In genomic region chr2:101427240-101427639, GRCh38 we compare ENCODE assay signal across 27 cellular contexts. TPM values are rescaled to one million over a fixed set of nuclear protein-coding genes. Genes with fewer than 3 reads are reported as not detected.
DNase-seq lines count a peak whose midpoint lies in the region; ATAC-seq and TF ChIP-seq lines count a peak whose summit lies in the region.
"Had no signal": no experiment of that assay in that cellular context is flagged by ENCODE, and none has a peak within 500 bp of the region (broad histone marks: within the 10 kb centered on the region; RNA-seq: fewer than 3 reads in every experiment).

No MANE protein-coding gene starts in this region.

- no peak for TF ChIP-seq CTCF in left ventricle myocardium inferior (IDR thresholded peaks at IDR 0.05; ENCODE audit: borderline replicate concordance)

- no peak overlapping the region for H3K27ac ChIP-seq in right cardiac atrium (ENCODE audit: low read length)
- H3K27ac ChIP-seq in left ventricle myocardium inferior (replicated peaks), result no peak overlapping the region
- H3K27ac ChIP-seq: BLaER1 had no signal

- 68% methylated on average over 7 of the region's 7 CpGs for WGBS in right cardiac atrium

- intact Hi-C loops in right cardiac atrium (cut with DNase I) (no loop called here), left ventricle myocardium inferior (cut with micrococcal nuclease) (no loop called here)

- no peaks in the 10 kb centered on the region for H3K9me3 ChIP-seq in right cardiac atrium (ENCODE audit: control insufficient read depth, low read length)
- no peaks in the 10 kb centered on the region for H3K9me3 ChIP-seq in left ventricle myocardium inferior (replicated peaks)
- H3K9me3 ChIP-seq: BE2C, BLaER1 had no signal

- H3K36me3 ChIP-seq in left ventricle myocardium inferior (no peaks in the 10 kb centered on the region), H7 (replicated peaks; ENCODE audit: control insufficient read depth, insufficient read depth, low read length) (no peaks in the 10 kb centered on the region)
- H3K36me3 ChIP-seq: BE2C, BLaER1 had no signal

- H3K4me3 ChIP-seq in right cardiac atrium (ENCODE audit: low read length) (no peak overlapping the region), left ventricle myocardium inferior (no peak overlapping the region), H7 (ENCODE audit: insufficient read depth, low read depth, low read length) (no peak overlapping the region)
- H3K4me3 ChIP-seq: BLaER1, GM12878 had no signal

- H3K4me1 ChIP-seq in right cardiac atrium (ENCODE audit: control insufficient read depth, insufficient read depth, low read length), result no peaks in the 10 kb centered on the region
- peaks cover 11% of the 10 kb centered on the region for H3K4me1 ChIP-seq in left ventricle myocardium inferior
- H3K4me1 ChIP-seq: BE2C, BLaER1 had no signal

- DNase-seq in right cardiac atrium (peak in 1 of 3 donors; percentile 67), left ventricle myocardium inferior (no peak), left lobe of liver (ENCODE audit: low spot score) (peak; percentile 27), mesenteric fat pad (ENCODE audit: low spot score) (peak; percentile 39), H7 (no peak)
- DNase-seq in activated CD4-positive, alpha-beta T cell treated with anti-CD3 and anti-CD28 coated beads, Interleukin-2, amount 50 U/mL, for 1 hour, result no peak
- DNase-seq: 8988T; ACHN; BE2C; C1 segment of cervical spinal cord; CD4-positive, alpha-beta memory T cell; CD4-positive, CD25-positive, alpha-beta regulatory T cell; CD8-positive, alpha-beta memory T cell; COR-L47; DMS 273 treated with DMSO at 0.1 percent for 48 hours; DMS153; DMS53; DMS79; DND-41; EL; GDM1 had no signal

- ATAC-seq in right cardiac atrium (peak; percentile 45 to 78), left lobe of liver (no peak)
- ATAC-seq: GM12878 had no signal

- no peaks in the 10 kb centered on the region for H3K27me3 ChIP-seq in right cardiac atrium (ENCODE audit: control insufficient read depth, insufficient read depth)
- H3K27me3 ChIP-seq in left ventricle myocardium inferior (ENCODE audit: low read depth), result no peaks in the 10 kb centered on the region
- no peaks in the 10 kb centered on the region for H3K27me3 ChIP-seq in H7 (ENCODE audit: control insufficient read depth, insufficient read depth, low read length)
- H3K27me3 ChIP-seq: BE2C, BLaER1 had no signal

RNA-seq across cellular contexts. Expression of gene CREG2, which starts 39.9 kb away (rescaled TPM):
- total RNA-seq in right cardiac atrium, result 1 to 10 TPM in 1 of 4 donors, under 1 TPM in 3; 0.17 to 1.0 (median 0.29) TPM
- polyA plus RNA-seq in right cardiac atrium, result 0.14 TPM
- not detected for total RNA-seq in left ventricle myocardium inferior
- total RNA-seq in left lobe of liver, result not detected
- total RNA-seq in mesenteric fat pad, result not detected
- total RNA-seq in H7 (2014; rRNA removed; shearing (Covaris generic)), result 0.03 and 0.15 TPM in 2 replicates
- total RNA-seq: A673; CD4-positive, alpha-beta memory T cell; CD8-positive, alpha-beta memory T cell; G401; GM12878 had no signal
- polyA plus RNA-seq: AG04450; CD14-positive monocyte; CD8-positive, alpha-beta memory T cell; GM12878 had no signal

RNA-seq across cellular contexts. Expression of gene RFX8, which starts 47.7 kb away (rescaled TPM):
- total RNA-seq in right cardiac atrium, result 1 to 10 TPM in 1 of 4 donors, under 1 TPM in 3; 0.50 to 1.1 (median 0.62) TPM
- 0.45 TPM for polyA plus RNA-seq in right cardiac atrium
- total RNA-seq in left ventricle myocardium inferior, result not detected
- not detected for total RNA-seq in left lobe of liver
- 0.16 TPM for total RNA-seq in mesenteric fat pad
- 0.18 TPM in 1 of 2 replicates, not detected in the other for total RNA-seq in H7 (2014; rRNA removed; shearing (Covaris generic))
- total RNA-seq: A673; CD8-positive, alpha-beta memory T cell; G401; GM12878 had no signal
- polyA plus RNA-seq: CD14-positive monocyte; CD4-positive, alpha-beta memory T cell; CD8-positive, alpha-beta memory T cell had no signal

Comparison
In these comparisons a context has a peak if more than half of its experiments do, and no peak if none do; other contexts are left out.
1. DNase-seq: peak in left lobe of liver (single experiment) and mesenteric fat pad (single experiment); none in left ventricle myocardium inferior (single experiment), H7 (single experiment) and activated CD4-positive, alpha-beta T cell treated with anti-CD3 and anti-CD28 coated beads, Interleukin-2, amount 50 U/mL, for 1 hour (single experiment).